Comparison of ENCODE assay signal across 23 cellular contexts in genomic region chr9:130284690-130285089, GRCh38. TPM values are rescaled to one million over a fixed set of nuclear protein-coding genes. Genes with fewer than 3 reads are reported as not detected.
"Had no signal": no experiment of that assay in that cellular context is flagged by ENCODE, and none has a peak within 500 bp of the region (broad histone marks: within the 10 kb centered on the region; RNA-seq: fewer than 3 reads in every experiment).

No MANE protein-coding gene starts in this region.

- H3K36me3 ChIP-seq: esophagus squamous epithelium, left lung, prostate gland, thoracic aorta, tibial nerve had no signal

- H3K4me1 ChIP-seq: parathyroid adenoma, prostate gland had no signal

- H3K9me3 ChIP-seq: esophagus squamous epithelium, left lung, mucosa of descending colon, prostate gland, thoracic aorta, tibial nerve had no signal

- H3K9ac ChIP-seq: parathyroid adenoma had no signal

- ATAC-seq: effector memory CD8-positive, alpha-beta T cell; left cardiac atrium; left lung; mucosa of descending colon; natural killer cell treated with Interleukin-12 subunit alpha and Interleukin-12 subunit beta and Interleukin-15 and Interleukin-18, amount 100 ng/mL, for 72 hours; right cardiac atrium; stimulated activated naive B cell treated with anti-CD40 and anti-IgM and Interleukin-4, amounts not matched to agents 10 μg/mL and 1 μg/mL and 100 μg/mL, for 72 hours had no signal

- H3K79me2 ChIP-seq: parathyroid adenoma had no signal

- H3K4me3 ChIP-seq: esophagus squamous epithelium, left lung, mucosa of descending colon, prostate gland, skin epidermis, thoracic aorta, tibial nerve had no signal

- DNase-seq: cortex of kidney; effector memory CD8-positive, alpha-beta T cell; erythroblast; esophagus squamous epithelium; foreskin melanocyte; left cardiac atrium; left lung; mesenchymal stem cell; mucosa of descending colon; naive B cell; right cardiac atrium; stimulated activated CD4-positive, alpha-beta T cell treated with anti-CD3 and anti-CD28 coated beads, Interleukin-15, amount 100 ng/mL, for 24 hours; stimulated activated CD4-positive, alpha-beta T cell treated with anti-CD3 and anti-CD28 coated beads, Interleukin-2, amount 100 ng/mL, for 48 hours; stimulated activated naive B cell treated with anti-CD40 and anti-IgM and Interleukin-4, amounts not matched to agents 10 μg/mL and 1 μg/mL and 100 μg/mL, for 72 hours had no signal

- H2AFZ ChIP-seq: parathyroid adenoma had no signal

- H3K27ac ChIP-seq: left lung, parathyroid adenoma, prostate gland, skin epidermis, thoracic aorta, tibial nerve had no signal

RNA-seq across cellular contexts. Expression of gene HMCN2, which starts 19.1 kb away (rescaled TPM):
- total RNA-seq: kidney epithelial cell; natural killer cell treated with Interleukin-12 subunit alpha and Interleukin-12 subunit beta and Interleukin-15 and Interleukin-18, amount 100 ng/mL, for 72 hours; neural crest cell; renal cortical epithelial cell had no signal
